ENCODE assay signal across 2 cellular contexts in the genomic region with DNA sequence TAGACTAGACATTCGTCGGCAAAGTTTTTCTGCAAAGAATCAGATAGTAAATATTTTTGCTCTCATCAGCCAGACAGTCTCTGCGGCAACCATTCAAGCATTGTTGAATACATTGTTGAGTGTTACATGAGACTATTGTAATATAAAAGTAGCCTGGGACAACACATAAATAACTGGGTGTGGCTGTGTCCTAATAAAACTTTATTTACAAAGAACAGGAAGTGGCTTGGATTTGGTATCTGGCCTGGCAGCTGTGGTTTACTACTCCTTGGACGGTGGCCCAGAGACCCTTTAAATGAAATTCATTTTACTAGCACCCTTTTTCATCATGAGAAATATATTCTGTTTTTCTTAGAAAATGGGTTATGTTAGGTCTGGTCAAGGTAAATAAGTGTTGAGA.
TF ChIP-seq lines count a peak whose summit lies in the region.

No MANE protein-coding gene starts in this region.

TF ChIP-seq in GM23338, 12 proteins besides CTCF, POLR2A, EP300 and RAD21 (continues in another document):
- TF ChIP-seq, protein P1, sequence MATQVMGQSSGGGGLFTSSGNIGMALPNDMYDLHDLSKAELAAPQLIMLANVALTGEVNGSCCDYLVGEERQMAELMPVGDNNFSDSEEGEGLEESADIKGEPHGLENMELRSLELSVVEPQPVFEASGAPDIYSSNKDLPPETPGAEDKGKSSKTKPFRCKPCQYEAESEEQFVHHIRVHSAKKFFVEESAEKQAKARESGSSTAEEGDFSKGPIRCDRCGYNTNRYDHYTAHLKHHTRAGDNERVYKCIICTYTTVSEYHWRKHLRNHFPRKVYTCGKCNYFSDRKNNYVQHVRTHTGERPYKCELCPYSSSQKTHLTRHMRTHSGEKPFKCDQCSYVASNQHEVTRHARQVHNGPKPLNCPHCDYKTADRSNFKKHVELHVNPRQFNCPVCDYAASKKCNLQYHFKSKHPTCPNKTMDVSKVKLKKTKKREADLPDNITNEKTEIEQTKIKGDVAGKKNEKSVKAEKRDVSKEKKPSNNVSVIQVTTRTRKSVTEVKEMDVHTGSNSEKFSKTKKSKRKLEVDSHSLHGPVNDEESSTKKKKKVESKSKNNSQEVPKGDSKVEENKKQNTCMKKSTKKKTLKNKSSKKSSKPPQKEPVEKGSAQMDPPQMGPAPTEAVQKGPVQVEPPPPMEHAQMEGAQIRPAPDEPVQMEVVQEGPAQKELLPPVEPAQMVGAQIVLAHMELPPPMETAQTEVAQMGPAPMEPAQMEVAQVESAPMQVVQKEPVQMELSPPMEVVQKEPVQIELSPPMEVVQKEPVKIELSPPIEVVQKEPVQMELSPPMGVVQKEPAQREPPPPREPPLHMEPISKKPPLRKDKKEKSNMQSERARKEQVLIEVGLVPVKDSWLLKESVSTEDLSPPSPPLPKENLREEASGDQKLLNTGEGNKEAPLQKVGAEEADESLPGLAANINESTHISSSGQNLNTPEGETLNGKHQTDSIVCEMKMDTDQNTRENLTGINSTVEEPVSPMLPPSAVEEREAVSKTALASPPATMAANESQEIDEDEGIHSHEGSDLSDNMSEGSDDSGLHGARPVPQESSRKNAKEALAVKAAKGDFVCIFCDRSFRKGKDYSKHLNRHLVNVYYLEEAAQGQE (IDR thresholded peaks at IDR 0.05; ENCODE audit: unreplicated experiment) = no peak
- TF ChIP-seq, protein P2, sequence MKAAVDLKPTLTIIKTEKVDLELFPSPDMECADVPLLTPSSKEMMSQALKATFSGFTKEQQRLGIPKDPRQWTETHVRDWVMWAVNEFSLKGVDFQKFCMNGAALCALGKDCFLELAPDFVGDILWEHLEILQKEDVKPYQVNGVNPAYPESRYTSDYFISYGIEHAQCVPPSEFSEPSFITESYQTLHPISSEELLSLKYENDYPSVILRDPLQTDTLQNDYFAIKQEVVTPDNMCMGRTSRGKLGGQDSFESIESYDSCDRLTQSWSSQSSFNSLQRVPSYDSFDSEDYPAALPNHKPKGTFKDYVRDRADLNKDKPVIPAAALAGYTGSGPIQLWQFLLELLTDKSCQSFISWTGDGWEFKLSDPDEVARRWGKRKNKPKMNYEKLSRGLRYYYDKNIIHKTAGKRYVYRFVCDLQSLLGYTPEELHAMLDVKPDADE (IDR thresholded peaks at IDR 0.05) = no peak
- TF ChIP-seq STAT1 (IDR thresholded peaks at IDR 0.05; ENCODE audit: unreplicated experiment) (no peak), EZH2phosphoT487 (IDR thresholded peaks at IDR 0.05; ENCODE audit: unreplicated experiment) (no peak), CREB1 (CRISPR knock-in tag; IDR thresholded peaks at IDR 0.05; ENCODE audit: low read depth) (no peak), NANOG (IDR thresholded peaks at IDR 0.05; ENCODE audit: borderline replicate concordance) (no peak), ZNF114 (CRISPR knock-in tag; IDR thresholded peaks at IDR 0.05) (no peak), JUNB (IDR thresholded peaks at IDR 0.05; ENCODE audit: unreplicated experiment) (no peak), EZH2 (IDR thresholded peaks at IDR 0.05; ENCODE audit: low read depth, unreplicated experiment) (no peak)
- TF ChIP-seq, protein P3, sequence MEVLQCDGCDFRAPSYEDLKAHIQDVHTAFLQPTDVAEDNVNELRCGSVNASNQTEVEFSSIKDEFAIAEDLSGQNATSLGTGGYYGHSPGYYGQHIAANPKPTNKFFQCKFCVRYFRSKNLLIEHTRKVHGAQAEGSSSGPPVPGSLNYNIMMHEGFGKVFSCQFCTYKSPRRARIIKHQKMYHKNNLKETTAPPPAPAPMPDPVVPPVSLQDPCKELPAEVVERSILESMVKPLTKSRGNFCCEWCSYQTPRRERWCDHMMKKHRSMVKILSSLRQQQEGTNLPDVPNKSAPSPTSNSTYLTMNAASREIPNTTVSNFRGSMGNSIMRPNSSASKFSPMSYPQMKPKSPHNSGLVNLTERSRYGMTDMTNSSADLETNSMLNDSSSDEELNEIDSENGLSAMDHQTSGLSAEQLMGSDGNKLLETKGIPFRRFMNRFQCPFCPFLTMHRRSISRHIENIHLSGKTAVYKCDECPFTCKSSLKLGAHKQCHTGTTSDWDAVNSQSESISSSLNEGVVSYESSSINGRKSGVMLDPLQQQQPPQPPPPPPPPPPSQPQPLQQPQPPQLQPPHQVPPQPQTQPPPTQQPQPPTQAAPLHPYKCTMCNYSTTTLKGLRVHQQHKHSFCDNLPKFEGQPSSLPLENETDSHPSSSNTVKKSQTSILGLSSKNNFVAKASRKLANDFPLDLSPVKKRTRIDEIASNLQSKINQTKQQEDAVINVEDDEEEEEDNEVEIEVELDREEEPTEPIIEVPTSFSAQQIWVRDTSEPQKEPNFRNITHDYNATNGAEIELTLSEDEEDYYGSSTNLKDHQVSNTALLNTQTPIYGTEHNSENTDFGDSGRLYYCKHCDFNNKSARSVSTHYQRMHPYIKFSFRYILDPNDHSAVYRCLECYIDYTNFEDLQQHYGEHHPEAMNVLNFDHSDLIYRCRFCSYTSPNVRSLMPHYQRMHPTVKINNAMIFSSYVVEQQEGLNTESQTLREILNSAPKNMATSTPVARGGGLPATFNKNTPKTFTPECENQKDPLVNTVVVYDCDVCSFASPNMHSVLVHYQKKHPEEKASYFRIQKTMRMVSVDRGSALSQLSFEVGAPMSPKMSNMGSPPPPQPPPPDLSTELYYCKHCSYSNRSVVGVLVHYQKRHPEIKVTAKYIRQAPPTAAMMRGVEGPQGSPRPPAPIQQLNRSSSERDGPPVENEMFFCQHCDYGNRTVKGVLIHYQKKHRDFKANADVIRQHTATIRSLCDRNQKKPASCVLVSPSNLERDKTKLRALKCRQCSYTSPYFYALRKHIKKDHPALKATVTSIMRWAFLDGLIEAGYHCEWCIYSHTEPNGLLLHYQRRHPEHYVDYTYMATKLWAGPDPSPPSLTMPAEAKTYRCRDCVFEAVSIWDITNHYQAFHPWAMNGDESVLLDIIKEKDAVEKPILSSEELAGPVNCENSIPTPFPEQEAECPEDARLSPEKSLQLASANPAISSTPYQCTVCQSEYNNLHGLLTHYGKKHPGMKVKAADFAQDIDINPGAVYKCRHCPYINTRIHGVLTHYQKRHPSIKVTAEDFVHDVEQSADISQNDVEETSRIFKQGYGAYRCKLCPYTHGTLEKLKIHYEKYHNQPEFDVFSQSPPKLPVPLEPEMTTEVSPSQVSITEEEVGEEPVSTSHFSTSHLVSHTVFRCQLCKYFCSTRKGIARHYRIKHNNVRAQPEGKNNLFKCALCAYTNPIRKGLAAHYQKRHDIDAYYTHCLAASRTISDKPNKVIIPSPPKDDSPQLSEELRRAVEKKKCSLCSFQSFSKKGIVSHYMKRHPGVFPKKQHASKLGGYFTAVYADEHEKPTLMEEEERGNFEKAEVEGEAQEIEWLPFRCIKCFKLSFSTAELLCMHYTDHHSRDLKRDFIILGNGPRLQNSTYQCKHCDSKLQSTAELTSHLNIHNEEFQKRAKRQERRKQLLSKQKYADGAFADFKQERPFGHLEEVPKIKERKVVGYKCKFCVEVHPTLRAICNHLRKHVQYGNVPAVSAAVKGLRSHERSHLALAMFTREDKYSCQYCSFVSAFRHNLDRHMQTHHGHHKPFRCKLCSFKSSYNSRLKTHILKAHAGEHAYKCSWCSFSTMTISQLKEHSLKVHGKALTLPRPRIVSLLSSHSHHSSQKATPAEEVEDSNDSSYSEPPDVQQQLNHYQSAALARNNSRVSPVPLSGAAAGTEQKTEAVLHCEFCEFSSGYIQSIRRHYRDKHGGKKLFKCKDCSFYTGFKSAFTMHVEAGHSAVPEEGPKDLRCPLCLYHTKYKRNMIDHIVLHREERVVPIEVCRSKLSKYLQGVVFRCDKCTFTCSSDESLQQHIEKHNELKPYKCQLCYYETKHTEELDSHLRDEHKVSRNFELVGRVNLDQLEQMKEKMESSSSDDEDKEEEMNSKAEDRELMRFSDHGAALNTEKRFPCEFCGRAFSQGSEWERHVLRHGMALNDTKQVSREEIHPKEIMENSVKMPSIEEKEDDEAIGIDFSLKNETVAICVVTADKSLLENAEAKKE (CRISPR knock-in tag; IDR thresholded peaks at IDR 0.05) = no peak

TF ChIP-seq in GM12878, 131 proteins besides CTCF, POLR2A, EP300 and RAD21 (continued from another document):
- TF ChIP-seq, protein P4, sequence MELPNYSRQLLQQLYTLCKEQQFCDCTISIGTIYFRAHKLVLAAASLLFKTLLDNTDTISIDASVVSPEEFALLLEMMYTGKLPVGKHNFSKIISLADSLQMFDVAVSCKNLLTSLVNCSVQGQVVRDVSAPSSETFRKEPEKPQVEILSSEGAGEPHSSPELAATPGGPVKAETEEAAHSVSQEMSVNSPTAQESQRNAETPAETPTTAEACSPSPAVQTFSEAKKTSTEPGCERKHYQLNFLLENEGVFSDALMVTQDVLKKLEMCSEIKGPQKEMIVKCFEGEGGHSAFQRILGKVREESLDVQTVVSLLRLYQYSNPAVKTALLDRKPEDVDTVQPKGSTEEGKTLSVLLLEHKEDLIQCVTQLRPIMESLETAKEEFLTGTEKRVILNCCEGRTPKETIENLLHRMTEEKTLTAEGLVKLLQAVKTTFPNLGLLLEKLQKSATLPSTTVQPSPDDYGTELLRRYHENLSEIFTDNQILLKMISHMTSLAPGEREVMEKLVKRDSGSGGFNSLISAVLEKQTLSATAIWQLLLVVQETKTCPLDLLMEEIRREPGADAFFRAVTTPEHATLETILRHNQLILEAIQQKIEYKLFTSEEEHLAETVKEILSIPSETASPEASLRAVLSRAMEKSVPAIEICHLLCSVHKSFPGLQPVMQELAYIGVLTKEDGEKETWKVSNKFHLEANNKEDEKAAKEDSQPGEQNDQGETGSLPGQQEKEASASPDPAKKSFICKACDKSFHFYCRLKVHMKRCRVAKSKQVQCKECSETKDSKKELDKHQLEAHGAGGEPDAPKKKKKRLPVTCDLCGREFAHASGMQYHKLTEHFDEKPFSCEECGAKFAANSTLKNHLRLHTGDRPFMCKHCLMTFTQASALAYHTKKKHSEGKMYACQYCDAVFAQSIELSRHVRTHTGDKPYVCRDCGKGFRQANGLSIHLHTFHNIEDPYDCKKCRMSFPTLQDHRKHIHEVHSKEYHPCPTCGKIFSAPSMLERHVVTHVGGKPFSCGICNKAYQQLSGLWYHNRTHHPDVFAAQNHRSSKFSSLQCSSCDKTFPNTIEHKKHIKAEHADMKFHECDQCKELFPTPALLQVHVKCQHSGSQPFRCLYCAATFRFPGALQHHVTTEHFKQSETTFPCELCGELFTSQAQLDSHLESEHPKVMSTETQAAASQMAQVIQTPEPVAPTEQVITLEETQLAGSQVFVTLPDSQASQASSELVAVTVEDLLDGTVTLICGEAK (IDR thresholded peaks at IDR 0.05; ENCODE audit: borderline replicate concordance) = peak; percentile 53; the same call in 1 of the 2 replicates
- TF ChIP-seq, protein P5, sequence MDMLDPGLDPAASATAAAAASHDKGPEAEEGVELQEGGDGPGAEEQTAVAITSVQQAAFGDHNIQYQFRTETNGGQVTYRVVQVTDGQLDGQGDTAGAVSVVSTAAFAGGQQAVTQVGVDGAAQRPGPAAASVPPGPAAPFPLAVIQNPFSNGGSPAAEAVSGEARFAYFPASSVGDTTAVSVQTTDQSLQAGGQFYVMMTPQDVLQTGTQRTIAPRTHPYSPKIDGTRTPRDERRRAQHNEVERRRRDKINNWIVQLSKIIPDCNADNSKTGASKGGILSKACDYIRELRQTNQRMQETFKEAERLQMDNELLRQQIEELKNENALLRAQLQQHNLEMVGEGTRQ (IDR thresholded peaks at IDR 0.05; ENCODE audit: borderline replicate concordance, low read depth, low read length) = no peak
- no peak for TF ChIP-seq IRF4 (IDR thresholded peaks at IDR 0.05; ENCODE audit: low read depth, low read length)
- TF ChIP-seq NBN (IDR thresholded peaks at IDR 0.05) = no peak
